In the genomic region with DNA sequence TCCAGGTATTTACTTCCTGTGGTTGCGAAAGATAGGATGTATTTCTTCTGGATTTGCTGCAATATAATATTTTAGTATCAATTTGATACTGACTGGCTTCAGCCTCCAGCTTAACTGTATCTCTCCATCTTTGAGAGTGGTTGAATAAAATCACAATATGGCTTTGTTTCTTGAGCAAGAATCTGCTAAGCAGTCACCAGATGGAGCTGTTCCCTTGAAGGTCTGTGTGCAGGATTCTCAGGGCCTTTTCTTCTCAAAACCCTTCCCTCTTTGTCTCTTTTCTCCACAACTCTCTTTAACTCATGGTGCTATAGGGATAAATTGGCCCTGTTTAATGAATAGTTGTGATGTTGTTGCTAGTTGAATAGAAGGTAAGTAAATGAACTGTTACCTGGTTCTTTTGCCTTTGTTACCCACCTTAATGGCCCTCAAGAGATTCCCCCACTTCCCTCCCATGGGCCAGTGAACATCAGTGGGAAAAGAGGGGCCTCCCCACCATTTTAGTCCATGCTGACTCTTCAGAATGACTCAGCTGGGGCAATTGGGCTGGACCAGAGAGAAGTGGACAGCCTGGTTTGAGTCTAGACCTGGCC, we compare ENCODE assay signal across 9 cellular contexts. TPM values are rescaled to one million over a fixed set of nuclear protein-coding genes. Genes with fewer than 3 reads are reported as not detected.
DNase-seq lines count a peak whose midpoint lies in the region; ATAC-seq and TF ChIP-seq lines count a peak whose summit lies in the region.
"Had no signal": no experiment of that assay in that cellular context is flagged by ENCODE, and none has a peak within 500 bp of the region (broad histone marks: within the 10 kb centered on the region; RNA-seq: fewer than 3 reads in every experiment).

No MANE protein-coding gene starts in this region.

- H3K4me3 ChIP-seq in AG04449 (ENCODE audit: low read depth, low read length) (no peak overlapping the region), astrocyte of the spinal cord (ENCODE audit: low read depth, low read length) (no peak overlapping the region)

- DNase-seq in AG04449 (ENCODE audit: low read depth, low spot score) (peak; percentile 33), GM13976 (ENCODE audit: low spot score) (peak; percentile 59), NCI-H226 (peak; percentile 40), astrocyte of the spinal cord (ENCODE audit: low read depth, low spot score) (peak; percentile 82), kidney tubule cell (ENCODE audit: low spot score) (peak; percentile 75), T-helper 1 cell (no peak)
- DNase-seq in effector memory CD8-positive, alpha-beta T cell: no peak
- no peak for DNase-seq in natural killer cell treated with Interleukin-12 subunit alpha and Interleukin-12 subunit beta and Interleukin-15 and Interleukin-18, amount 100 ng/mL, for 72 hours (ENCODE audit: low spot score)

- peaks cover 6 to 7% of the 10 kb centered on the region in 2 donors for H3K4me1 Mint-ChIP-seq in effector memory CD8-positive, alpha-beta T cell (ENCODE audit: low read depth in 2 of 2)
- H3K4me1 Mint-ChIP-seq in natural killer cell treated with Interleukin-12 subunit alpha and Interleukin-12 subunit beta and Interleukin-15 and Interleukin-18, amount 100 ng/mL, for 72 hours (ENCODE audit: low read depth in 2 of 2): peaks cover 6 to 9% of the 10 kb centered on the region in 2 donors

- POLR2A ChIA-PET in AG04449 (lab: Yijun Ruan, JAX): no interaction called here

- H3K36me3 Mint-ChIP-seq in effector memory CD8-positive, alpha-beta T cell (ENCODE audit: insufficient read depth): no peaks in the 10 kb centered on the region
- H3K36me3 Mint-ChIP-seq in natural killer cell treated with Interleukin-12 subunit alpha and Interleukin-12 subunit beta and Interleukin-15 and Interleukin-18, amount 100 ng/mL, for 72 hours: no peaks in the 10 kb centered on the region
- H3K36me3 Mint-ChIP-seq: stimulated activated effector memory CD8-positive, alpha-beta T cell treated with anti-CD3 and anti-CD28 coated beads, Interleukin-12 subunit alpha, Interleukin-12 subunit beta, amount 100 ng/mL, for 72 hours had no signal

- CTCF ChIA-PET in AG04449 (lab: Yijun Ruan, JAX): interaction anchor here (0.6 to 8.2 kb wide), 44 partner anchors 9 to 565 kb away, joined by 3 to 139 read pairs (median 4); no protein-coding TSS in a partner anchor

- no peak overlapping the region for H3K27ac Mint-ChIP-seq in effector memory CD8-positive, alpha-beta T cell
- H3K27ac Mint-ChIP-seq in natural killer cell treated with Interleukin-12 subunit alpha and Interleukin-12 subunit beta and Interleukin-15 and Interleukin-18, amount 100 ng/mL, for 72 hours: no peak overlapping the region
- H3K27ac Mint-ChIP-seq: stimulated activated effector memory CD8-positive, alpha-beta T cell treated with anti-CD3 and anti-CD28 coated beads, Interleukin-12 subunit alpha, Interleukin-12 subunit beta, amount 100 ng/mL, for 72 hours had no signal

- TF ChIP-seq CTCF in AG04449 (IDR thresholded peaks at IDR 0.05; ENCODE audit: insufficient read depth, low read length, missing control alignments): peak; percentile 70
- TF ChIP-seq CTCF in GM13976 (IDR thresholded peaks at IDR 0.05; ENCODE audit: borderline replicate concordance, control extremely low read depth, extremely low read depth, insufficient read depth, missing control alignments): peak; percentile 36
- peak; percentile 81 for TF ChIP-seq CTCF in astrocyte of the spinal cord (IDR thresholded peaks at IDR 0.05; ENCODE audit: low read depth, low read length)

- ATAC-seq in effector memory CD8-positive, alpha-beta T cell (replicated peaks): no peak
- ATAC-seq in natural killer cell treated with Interleukin-12 subunit alpha and Interleukin-12 subunit beta and Interleukin-15 and Interleukin-18, amount 100 ng/mL, for 72 hours: no peak
- ATAC-seq: stimulated activated effector memory CD8-positive, alpha-beta T cell treated with anti-CD3 and anti-CD28 coated beads, Interleukin-12 subunit alpha, Interleukin-12 subunit beta, amount 100 ng/mL, for 72 hours had no signal

- no peaks in the 10 kb centered on the region for H3K9me3 Mint-ChIP-seq in effector memory CD8-positive, alpha-beta T cell
- H3K9me3 Mint-ChIP-seq in natural killer cell treated with Interleukin-12 subunit alpha and Interleukin-12 subunit beta and Interleukin-15 and Interleukin-18, amount 100 ng/mL, for 72 hours: no peaks in the 10 kb centered on the region
- H3K9me3 Mint-ChIP-seq: stimulated activated effector memory CD8-positive, alpha-beta T cell treated with anti-CD3 and anti-CD28 coated beads, Interleukin-12 subunit alpha, Interleukin-12 subunit beta, amount 100 ng/mL, for 72 hours had no signal

- H3K27me3 Mint-ChIP-seq in effector memory CD8-positive, alpha-beta T cell: peaks cover 23 to 31% of the 10 kb centered on the region in 2 donors
- peaks cover 7 to 17% of the 10 kb centered on the region in 2 donors for H3K27me3 Mint-ChIP-seq in natural killer cell treated with Interleukin-12 subunit alpha and Interleukin-12 subunit beta and Interleukin-15 and Interleukin-18, amount 100 ng/mL, for 72 hours

- H3K4me3 Mint-ChIP-seq in effector memory CD8-positive, alpha-beta T cell: no peak overlapping the region
- H3K4me3 Mint-ChIP-seq in natural killer cell treated with Interleukin-12 subunit alpha and Interleukin-12 subunit beta and Interleukin-15 and Interleukin-18, amount 100 ng/mL, for 72 hours: no peak overlapping the region
- H3K4me3 Mint-ChIP-seq: stimulated activated effector memory CD8-positive, alpha-beta T cell treated with anti-CD3 and anti-CD28 coated beads, Interleukin-12 subunit alpha, Interleukin-12 subunit beta, amount 100 ng/mL, for 72 hours had no signal

- in situ Hi-C loops in GM13976 (cut with MboI; ENCODE audit: low sequenced_read_pairs, unreplicated experiment) (loop anchor here (10.0 kb wide), 1 partner anchor 264 kb away; no protein-coding TSS in a partner anchor), astrocyte of the spinal cord (cut with HindIII; ENCODE audit: low sequenced_read_pairs) (no loop called here)

RNA-seq across cellular contexts. Expression of a gene that starts 34.8 kb away (rescaled TPM):
- total RNA-seq in natural killer cell treated with Interleukin-12 subunit alpha and Interleukin-12 subunit beta and Interleukin-15 and Interleukin-18, amount 100 ng/mL, for 72 hours: under 1 TPM; 0.21 to 0.81 TPM

Comparison
In these comparisons a context has a peak if more than half of its experiments do, and no peak if none do; other contexts are left out.
1. DNase-seq: peak in AG04449 (single experiment), GM13976 (single experiment), NCI-H226 (single experiment), astrocyte of the spinal cord (single experiment) and kidney tubule cell (single experiment); none in effector memory CD8-positive, alpha-beta T cell (0 of 3), natural killer cell treated with Interleukin-12 subunit alpha and Interleukin-12 subunit beta and Interleukin-15 and Interleukin-18, amount 100 ng/mL, for 72 hours (single experiment) and T-helper 1 cell (0 of 5).
2. Peak in every context shown above with its lines, with median percentiles within 50 percentile points of each other: CTCF ChIP-seq.